In the genomic region with DNA sequence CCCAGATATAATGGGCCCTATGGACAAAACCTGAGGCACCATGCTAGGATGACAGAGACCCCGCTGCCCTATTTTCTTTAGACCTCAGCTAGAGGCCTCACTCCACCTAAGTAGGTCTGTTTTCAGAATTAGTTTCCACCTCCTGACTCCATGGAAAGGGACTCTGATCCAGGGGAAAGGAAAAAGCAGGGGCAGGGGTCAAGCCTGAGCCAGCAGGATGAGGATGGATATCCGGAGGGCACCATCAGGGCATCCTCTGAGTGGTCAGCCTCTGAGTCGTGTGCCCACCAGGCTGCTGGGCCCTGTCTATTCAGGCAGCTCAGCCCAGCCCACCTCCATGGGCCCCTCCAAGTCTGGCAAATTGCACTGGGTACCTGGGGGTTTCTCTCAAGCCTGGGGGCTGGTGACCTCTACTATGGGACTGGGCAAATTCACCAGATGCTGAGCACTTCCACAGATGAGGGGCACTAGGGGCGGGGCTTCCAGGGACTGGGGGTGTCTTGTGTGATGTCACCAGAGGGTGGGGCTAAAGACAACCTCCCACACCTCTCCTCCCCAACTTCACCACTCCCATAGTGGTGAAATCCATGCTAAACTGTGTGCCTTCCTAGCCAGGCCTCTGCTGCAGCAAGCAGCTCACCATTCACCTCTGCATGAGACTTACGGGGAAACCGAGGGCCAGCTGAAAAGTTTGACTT, we compare ENCODE assay signal across 29 cellular contexts. TPM values are rescaled to one million over a fixed set of nuclear protein-coding genes. Genes with fewer than 3 reads are reported as not detected.
DNase-seq lines count a peak whose midpoint lies in the region; ATAC-seq, FAIRE-seq and TF ChIP-seq lines count a peak whose summit lies in the region.
"Had no signal": no experiment of that assay in that cellular context is flagged by ENCODE, and none has a peak within 500 bp of the region (broad histone marks: within the 10 kb centered on the region; RNA-seq: fewer than 3 reads in every experiment).

No MANE protein-coding gene starts in this region.

- no peaks in the 10 kb centered on the region for H3K9me3 Mint-ChIP-seq in nephron
- H3K9me3 Mint-ChIP-seq: activated naive CD8-positive, alpha-beta T cell treated with anti-CD3 and anti-CD28 coated beads for 36 hours; naive thymus-derived CD8-positive, alpha-beta T cell; stimulated activated memory B cell treated with anti-CD40 and anti-IgM and Interleukin-4, amounts not matched to agents 10 μg/mL and 1 μg/mL and 100 μg/mL, for 72 hours; type B pancreatic cell had no signal

- H3K27me3 Mint-ChIP-seq in nephron (ENCODE audit: low read depth) = no peaks in the 10 kb centered on the region
- H3K27me3 Mint-ChIP-seq: activated naive CD8-positive, alpha-beta T cell treated with anti-CD3 and anti-CD28 coated beads for 36 hours; naive thymus-derived CD8-positive, alpha-beta T cell; stimulated activated memory B cell treated with anti-CD40 and anti-IgM and Interleukin-4, amounts not matched to agents 10 μg/mL and 1 μg/mL and 100 μg/mL, for 72 hours; type B pancreatic cell had no signal

- intact Hi-C loops in body of pancreas (cut with DNase I) = no loop called here

- no peak for ATAC-seq in body of pancreas
- ATAC-seq: activated CD8-positive, alpha-beta T cell treated with anti-CD3 and anti-CD28 coated beads, Interleukin-2, amount 10 ng/mL, durations not matched to agents 7 days and 5 days; naive thymus-derived CD8-positive, alpha-beta T cell; Right ventricle myocardium inferior; stimulated activated memory B cell treated with anti-CD40 and anti-IgM and Interleukin-4, amounts not matched to agents 10 μg/mL and 1 μg/mL and 100 μg/mL, for 72 hours had no signal

- 58 to 68% methylated on average over 3 to 6 of the region's 6 CpGs for WGBS in body of pancreas, 2 donors

- peak overlapping the region; percentile 73 to 96 (median 74) for H3K27ac Mint-ChIP-seq in nephron
- H3K27ac Mint-ChIP-seq: activated CD8-positive, alpha-beta T cell treated with anti-CD3 and anti-CD28 coated beads, Interleukin-2, amount 10 ng/mL, durations not matched to agents 7 days and 5 days; activated naive CD8-positive, alpha-beta T cell treated with anti-CD3 and anti-CD28 coated beads for 36 hours; naive thymus-derived CD8-positive, alpha-beta T cell; stimulated activated memory B cell treated with anti-CD40 and anti-IgM and Interleukin-4, amounts not matched to agents 10 μg/mL and 1 μg/mL and 100 μg/mL, for 72 hours had no signal

- H3K4me1 Mint-ChIP-seq in nephron = peaks cover 23% of the 10 kb centered on the region

- peak overlapping the region in 1 of 3 experiments; percentile 47 for H3K4me3 Mint-ChIP-seq in nephron
- H3K4me3 Mint-ChIP-seq: activated CD8-positive, alpha-beta T cell treated with anti-CD3 and anti-CD28 coated beads, Interleukin-2, amount 10 ng/mL, durations not matched to agents 7 days and 5 days; activated naive CD8-positive, alpha-beta T cell treated with anti-CD3 and anti-CD28 coated beads for 36 hours; naive thymus-derived CD8-positive, alpha-beta T cell; stimulated activated memory B cell treated with anti-CD40 and anti-IgM and Interleukin-4, amounts not matched to agents 10 μg/mL and 1 μg/mL and 100 μg/mL, for 72 hours; type B pancreatic cell had no signal

- H3K4me3 ChIP-seq in BLaER1 (no peak overlapping the region), Karpas-422 (ENCODE audit: low read length) (no peak overlapping the region), body of pancreas (no peak overlapping the region)
- H3K4me3 ChIP-seq: left ventricle myocardium inferior had no signal

- H3K4me1 ChIP-seq in BLaER1 = peaks cover 55% of the 10 kb centered on the region
- H3K4me1 ChIP-seq in Karpas-422 (ENCODE audit: low read length) = peaks cover 46% of the 10 kb centered on the region
- peaks cover 91% of the 10 kb centered on the region for H3K4me1 ChIP-seq in body of pancreas

- no peaks in the 10 kb centered on the region for H3K9me3 ChIP-seq in BLaER1
- H3K9me3 ChIP-seq in Karpas-422 (ENCODE audit: low read length) = no peaks in the 10 kb centered on the region
- H3K9me3 ChIP-seq in body of pancreas = no peaks in the 10 kb centered on the region
- H3K9me3 ChIP-seq: left ventricle myocardium inferior had no signal

- no peaks in the 10 kb centered on the region for H3K36me3 ChIP-seq in BLaER1
- no peaks in the 10 kb centered on the region for H3K36me3 ChIP-seq in Karpas-422 (ENCODE audit: insufficient read depth, low read length)
- H3K36me3 ChIP-seq in body of pancreas (replicated peaks in 1 of 2; ENCODE audit: insufficient read depth in 1 of 2, low read depth in 2 of 2) = no peaks in the 10 kb centered on the region
- H3K36me3 ChIP-seq: left ventricle myocardium inferior had no signal

- no peak for TF ChIP-seq POLR2A in body of pancreas (IDR thresholded peaks at IDR 0.05)

- DNase-seq in Karpas-422 (peak; percentile 56), body of pancreas (no peak), UCSD-AML1 (lab: John Stamatoyannopoulos, UW; ENCODE audit: unreplicated experiment) (no peak), AML-193 (lab: John Stamatoyannopoulos, UW) (no peak), D721Med (ENCODE audit: insufficient read length, low spot score) (no peak), NCI-H2227 (lab: John Stamatoyannopoulos, UW; ENCODE audit: unreplicated experiment) (no peak)
- DNase-seq: activated CD4-positive, alpha-beta T cell treated with anti-CD3 and anti-CD28 coated beads for 4 hours; activated CD8-positive, alpha-beta T cell treated with anti-CD3 and anti-CD28 coated beads, Interleukin-2, amount 10 ng/mL, durations not matched to agents 7 days and 5 days; activated gamma-delta T cell; activated naive CD8-positive, alpha-beta T cell treated with anti-CD3 and anti-CD28 coated beads for 36 hours; activated T-cell treated with anti-CD3 and anti-CD28 coated beads for 4 hours; anterior cingulate cortex; C1 segment of cervical spinal cord; effector CD8-positive, alpha-beta T cell; HCEC 1CT; left ventricle myocardium inferior; naive thymus-derived CD8-positive, alpha-beta T cell; NCI-H1092; NCI-H1694 treated with DMSO at 0.1 percent for 48 hours; NCI-H524; substantia nigra had no signal

- no peak overlapping the region for H2AFZ ChIP-seq in Karpas-422 (ENCODE audit: low read length)

- H4K20me1 ChIP-seq in BLaER1 (no peaks in the 10 kb centered on the region), Karpas-422 (ENCODE audit: insufficient read depth, low read depth, low read length) (no peaks in the 10 kb centered on the region)

- FAIRE-seq in D721Med (lab: Jason Lieb, UNC) = no peak
- FAIRE-seq: bronchial epithelial cell, colon, G401.6 had no signal

- H3K4me2 ChIP-seq in BLaER1 (peak overlapping the region; percentile 79), Karpas-422 (ENCODE audit: low read depth, low read length, poor library complexity, severe bottlenecking) (no peak overlapping the region)

- peaks cover 6% of the 10 kb centered on the region; the same call in 1 of the 2 replicates for H3K27me3 ChIP-seq in BLaER1
- no peaks in the 10 kb centered on the region for H3K27me3 ChIP-seq in Karpas-422 (ENCODE audit: low read length)
- H3K27me3 ChIP-seq in body of pancreas = no peaks in the 10 kb centered on the region

- no peaks in the 10 kb centered on the region for H3K9me2 ChIP-seq in Karpas-422 (replicated peaks; ENCODE audit: insufficient read depth, low read length)

- H3K27ac ChIP-seq in BLaER1 = no peak overlapping the region
- no peak overlapping the region for H3K27ac ChIP-seq in Karpas-422 (ENCODE audit: low read length)
- peak overlapping the region in 3 of 4 donors; percentile 44 to 68 (median 49) for H3K27ac ChIP-seq in body of pancreas
- H3K27ac ChIP-seq: left ventricle myocardium inferior had no signal

- no peak for TF ChIP-seq CTCF in body of pancreas (IDR thresholded peaks at IDR 0.05)
- no peak for TF ChIP-seq CTCF in nephron (IDR thresholded peaks at IDR 0.05; ENCODE audit: unreplicated experiment in 3 of 3)
- no peak for TF ChIP-seq CTCF in D721Med (IDR thresholded peaks at IDR 0.05; ENCODE audit: insufficient read depth, missing control alignments)

- H3K9ac ChIP-seq in BLaER1 = no peak overlapping the region
- H3K9ac ChIP-seq in Karpas-422 (ENCODE audit: low read length) = no peak overlapping the region

- no peaks in the 10 kb centered on the region for H3K79me2 ChIP-seq in Karpas-422 (ENCODE audit: low read length)

- H3K36me3 Mint-ChIP-seq in nephron (ENCODE audit: low read depth) = peaks cover 8% of the 10 kb centered on the region
- H3K36me3 Mint-ChIP-seq: activated naive CD8-positive, alpha-beta T cell treated with anti-CD3 and anti-CD28 coated beads for 36 hours; naive thymus-derived CD8-positive, alpha-beta T cell had no signal

RNA-seq across cellular contexts. Expression of a gene that starts 5.5 kb away (rescaled TPM):
- total RNA-seq in Karpas-422 (2014; rRNA removed; shearing (Covaris generic); ENCODE audit: low replicate concordance) = 6.3 and 8.4 TPM in 2 replicates
- total RNA-seq in body of pancreas = 1 to 10 TPM; 3.0 to 4.4 TPM

RNA-seq across cellular contexts. Expression of a gene that starts 10.8 kb away (rescaled TPM):
- 7.2 and 11.6 TPM in 2 replicates for total RNA-seq in Karpas-422 (2014; rRNA removed; shearing (Covaris generic); ENCODE audit: low replicate concordance)
- total RNA-seq in body of pancreas = not detected
- total RNA-seq: left ventricle myocardium inferior; naive thymus-derived CD8-positive, alpha-beta T cell; Right ventricle myocardium inferior had no signal

RNA-seq across cellular contexts. Expression of a gene that starts 36.2 kb away (rescaled TPM):
- total RNA-seq in Karpas-422 (2014; rRNA removed; shearing (Covaris generic); ENCODE audit: low replicate concordance) = 160 and 173 TPM in 2 replicates
- total RNA-seq in body of pancreas = 10 to 100 TPM in 1 of 2 donors, 1 to 10 TPM in 1; 6.3 to 11.4 TPM

RNA-seq across cellular contexts. Expression of a gene that starts 50.3 kb away (rescaled TPM):
- total RNA-seq in Karpas-422 (2014; rRNA removed; shearing (Covaris generic); ENCODE audit: low replicate concordance) = 24.3 and 39.6 TPM in 2 replicates
- 10 to 100 TPM; 39.7 to 56.4 TPM for total RNA-seq in body of pancreas

Comparison
In these comparisons a context has a peak if more than half of its experiments do, and no peak if none do; other contexts are left out.
1. H3K27ac ChIP-seq: peak in body of pancreas (3 of 4); none in BLaER1 (single experiment) and Karpas-422 (single experiment).
2. RNA of a gene that starts 36.2 kb away (total RNA-seq): 160 to 173 TPM in Karpas-422; 6.3 to 11.4 TPM in body of pancreas; every median in the first group is over 10 times any median in the second.